1 cellular context compared by ENCODE assay signal in genomic region chr2:20541651-20542050, GRCh38.
TF ChIP-seq lines count a peak whose summit lies in the region.

No MANE protein-coding gene starts in this region.

TF ChIP-seq in HepG2, 621 proteins besides CTCF, POLR2A, EP300 and RAD21 (continued from another document):
- TF ChIP-seq RNF219 (CRISPR knock-in tag; IDR thresholded peaks at IDR 0.05): no peak
- TF ChIP-seq ZNF75D (CRISPR knock-in tag; IDR thresholded peaks at IDR 0.05; ENCODE audit: borderline replicate concordance): no peak
- 0 out of 2 replicates have a peak, but pooled peaks have one; percentile 24 for TF ChIP-seq MEIS1 (CRISPR knock-in tag; IDR thresholded peaks at IDR 0.05; ENCODE audit: borderline replicate concordance)
- TF ChIP-seq MAX (IDR thresholded peaks at IDR 0.05): peak; percentile 59
- no peak for TF ChIP-seq ONECUT2 (CRISPR knock-in tag; IDR thresholded peaks at IDR 0.05)
- TF ChIP-seq NR2F2 (IDR thresholded peaks at IDR 0.05; ENCODE audit: borderline replicate concordance, low read depth): no peak
- no peak for TF ChIP-seq FOSL1 (CRISPR knock-in tag; IDR thresholded peaks at IDR 0.05; ENCODE audit: borderline replicate concordance)
- no peak for TF ChIP-seq FOXO1 (CRISPR knock-in tag; IDR thresholded peaks at IDR 0.05)
- TF ChIP-seq TFE3 (CRISPR knock-in tag; IDR thresholded peaks at IDR 0.05): no peak
- no peak for TF ChIP-seq ZNF572 (CRISPR knock-in tag; IDR thresholded peaks at IDR 0.05)
- 0 out of 2 replicates have a peak, but pooled peaks have one; percentile 65 for TF ChIP-seq KLF13 (CRISPR knock-in tag; IDR thresholded peaks at IDR 0.05)
- TF ChIP-seq HHEX (CRISPR knock-in tag; IDR thresholded peaks at IDR 0.05): no peak
- TF ChIP-seq IRX3 (CRISPR knock-in tag; IDR thresholded peaks at IDR 0.05; ENCODE audit: borderline replicate concordance, low read depth): no peak
- TF ChIP-seq NR0B2 (CRISPR knock-in tag; IDR thresholded peaks at IDR 0.05): no peak
- TF ChIP-seq ZNF543 (CRISPR knock-in tag; IDR thresholded peaks at IDR 0.05): no peak
- TF ChIP-seq DPF2 (CRISPR knock-in tag; IDR thresholded peaks at IDR 0.05; ENCODE audit: borderline replicate concordance, low read depth): no peak
- no peak for TF ChIP-seq HOMEZ (CRISPR knock-in tag; IDR thresholded peaks at IDR 0.05; ENCODE audit: low read depth)
- TF ChIP-seq ZNF615 (CRISPR knock-in tag; IDR thresholded peaks at IDR 0.05; ENCODE audit: borderline replicate concordance): no peak
- no peak for TF ChIP-seq HOXA9 (CRISPR knock-in tag; IDR thresholded peaks at IDR 0.05; ENCODE audit: borderline replicate concordance)
- TF ChIP-seq MED13 (CRISPR knock-in tag; IDR thresholded peaks at IDR 0.05): no peak
- TF ChIP-seq IKZF4 (CRISPR knock-in tag; IDR thresholded peaks at IDR 0.05; ENCODE audit: borderline replicate concordance, low read depth, not compliant biosample characterization): no peak
- TF ChIP-seq ZFX (CRISPR knock-in tag; IDR thresholded peaks at IDR 0.05; ENCODE audit: low read depth): peak; percentile 71
- TF ChIP-seq TRIM24 (CRISPR knock-in tag; IDR thresholded peaks at IDR 0.05): no peak
- TF ChIP-seq ZNF33B (CRISPR knock-in tag; IDR thresholded peaks at IDR 0.05): 0 out of 2 replicates have a peak, but pooled peaks have one; percentile 46
- no peak for TF ChIP-seq ZBTB8A (CRISPR knock-in tag; IDR thresholded peaks at IDR 0.05; ENCODE audit: borderline replicate concordance, low read depth)
- 0 out of 2 replicates have a peak, but pooled peaks have one; percentile 38 for TF ChIP-seq ZFP41 (CRISPR knock-in tag; IDR thresholded peaks at IDR 0.05; ENCODE audit: borderline replicate concordance)
- no peak for TF ChIP-seq MYNN (CRISPR knock-in tag; IDR thresholded peaks at IDR 0.05; ENCODE audit: low read depth)
- no peak for TF ChIP-seq ZNF263 (CRISPR knock-in tag; IDR thresholded peaks at IDR 0.05)
- no peak for TF ChIP-seq ZNF503 (CRISPR knock-in tag; IDR thresholded peaks at IDR 0.05)
- no peak for TF ChIP-seq EHMT2 (IDR thresholded peaks at IDR 0.05; ENCODE audit: borderline replicate concordance, low read depth, low read length)
- TF ChIP-seq KDM6A (CRISPR knock-in tag; IDR thresholded peaks at IDR 0.05; ENCODE audit: low read depth): no peak
- TF ChIP-seq HBP1 (CRISPR knock-in tag; IDR thresholded peaks at IDR 0.05; ENCODE audit: low read depth): no peak
- peak; percentile 79 for TF ChIP-seq ZNF687 (CRISPR knock-in tag; IDR thresholded peaks at IDR 0.05)
- TF ChIP-seq ZBTB33 (CRISPR knock-in tag; IDR thresholded peaks at IDR 0.05): peak; percentile 95
- TF ChIP-seq ZMAT5 (CRISPR knock-in tag; IDR thresholded peaks at IDR 0.05; ENCODE audit: borderline replicate concordance, low read depth): no peak
- no peak for TF ChIP-seq SSRP1 (CRISPR knock-in tag; IDR thresholded peaks at IDR 0.05)
- no peak for TF ChIP-seq ZNF839 (CRISPR knock-in tag; IDR thresholded peaks at IDR 0.05; ENCODE audit: borderline replicate concordance)
- no peak for TF ChIP-seq ZNF766 (CRISPR knock-in tag; IDR thresholded peaks at IDR 0.05; ENCODE audit: borderline replicate concordance)
